ENCODE assay signal across 8 cellular contexts in genomic region chr5:82277987-82278710, GRCh38. TPM values are rescaled to one million over a fixed set of nuclear protein-coding genes. Genes with fewer than 3 reads are reported as not detected.
DNase-seq lines count a peak whose midpoint lies in the region; ATAC-seq, FAIRE-seq and TF ChIP-seq lines count a peak whose summit lies in the region.

Gene RPS23, minus strand, starts transcription at chr5:82278354. Its CDS starts 31 bp downstream, at chr5:82278323.

- H3K9me2 ChIP-seq in OCI-LY1 (ENCODE audit: low read depth, low read length): no peaks in the 10 kb centered on the region

- no peaks in the 10 kb centered on the region for H3K27me3 ChIP-seq in HUES48 (ENCODE audit: control insufficient read depth, insufficient read depth, low read length)
- H3K27me3 ChIP-seq in OCI-LY1 (ENCODE audit: insufficient read depth, low read length): no peaks in the 10 kb centered on the region
- no peaks in the 10 kb centered on the region for H3K27me3 ChIP-seq in endothelial cell of umbilical vein (ENCODE audit: control insufficient read depth in 2 of 2, insufficient read depth in 2 of 2, low read length in 2 of 2)

- peak; percentile 95 for ATAC-seq in GM21390 (IDR thresholded peaks at IDR 0.05; ENCODE audit: unreplicated experiment)

- FAIRE-seq in endothelial cell of umbilical vein (lab: Jason Lieb, UNC): peak; percentile 87

- peak within 1 kb of the TSS; percentile 72; the same call in 1 of the 2 replicates for H2AFZ ChIP-seq in OCI-LY1 (ENCODE audit: low read length)
- H2AFZ ChIP-seq in endothelial cell of umbilical vein (ENCODE audit: low read depth, low read length): peak within 1 kb of the TSS; percentile 70

- peak; percentile 91 for TF ChIP-seq POLR2A in endothelial cell of umbilical vein (IDR thresholded peaks at IDR 0.05; ENCODE audit: low read depth, low read length)

- H3K4me3 ChIP-seq in HUES48 (ENCODE audit: low read depth, low read length): peak within 1 kb of the TSS; percentile 99
- peak within 1 kb of the TSS; percentile 85 for H3K4me3 ChIP-seq in OCI-LY1 (ENCODE audit: low read depth, low read length, poor library complexity, severe bottlenecking)
- peak within 1 kb of the TSS; percentile 74 to 99 (median 96) for H3K4me3 ChIP-seq in endothelial cell of umbilical vein (replicated peaks in 1 of 3; ENCODE audit: insufficient read depth in 1 of 3, low read depth in 1 of 3, low read length in 3 of 3)

- H3K79me2 ChIP-seq in OCI-LY1 (ENCODE audit: insufficient read depth, low read length) (peaks cover 16% of the 10 kb centered on the region), endothelial cell of umbilical vein (ENCODE audit: control insufficient read depth, insufficient read depth, low read length) (peaks cover 20% of the 10 kb centered on the region)

- DNase-seq in Caki2 (ENCODE audit: low read depth) (peak; percentile 90), endothelial cell of umbilical vein (ENCODE audit: low read depth, low spot score) (peak; percentile 92), middle frontal gyrus (ENCODE audit: extremely low spot score, low spot score) (peak; percentile 89)
- peak; percentile 86 for DNase-seq in activated CD8-positive, alpha-beta memory T cell treated with anti-CD3 and anti-CD28 coated beads, Interleukin-2, amount 50 U/mL, for 4 hours
- DNase-seq in stimulated activated CD8-positive, alpha-beta memory T cell treated with anti-CD3 and anti-CD28 coated beads, Interleukin-2, amount 100 ng/mL, for 48 hours (ENCODE audit: low read depth in 2 of 2): peak; percentile 77 to 78

- CTCF ChIA-PET in endothelial cell of umbilical vein (lab: Charles Lee): interaction anchor here (1.5 to 1.6 kb wide), 2 partner anchors 22 to 852 kb away, joined by 3 to 5 read pairs; no protein-coding TSS in a partner anchor

- dilution Hi-C loops in endothelial cell of umbilical vein (cut with MboI; ENCODE audit: extremely low pct_ligation_motif_present, low sequenced_read_pairs): no loop called here

- intact Hi-C loops in endothelial cell of umbilical vein (cut with micrococcal nuclease): loop anchor here (1.0 to 5.0 kb wide), 3 partner anchors 9 to 976 kb away; partner anchors contain the start of gene ZCCHC9

- TF ChIP-seq CTCF in OCI-LY1 (IDR thresholded peaks at IDR 0.05; ENCODE audit: low read length) (no peak), endothelial cell of umbilical vein (IDR thresholded peaks at IDR 0.05; ENCODE audit: extremely low read depth in 1 of 2, insufficient read depth in 1 of 2, low read depth in 1 of 2, low read length in 2 of 2) (no peak)

- in situ Hi-C loops in Caki2 (cut with HindIII; ENCODE audit: low pct_unique_long_range_greater_than_20kb, low sequenced_read_pairs): no loop called here

- no peaks in the 10 kb centered on the region for H3K9me1 ChIP-seq in endothelial cell of umbilical vein (replicated peaks; ENCODE audit: control insufficient read depth, extremely low read depth, insufficient read depth, low read length)

- H3K27ac ChIP-seq in HUES48 (ENCODE audit: low read depth, low read length) (peak within 1 kb of the TSS; percentile 94), OCI-LY1 (ENCODE audit: low read depth, low read length, poor library complexity, severe bottlenecking) (peak within 1 kb of the TSS; percentile 52), endothelial cell of umbilical vein (ENCODE audit: insufficient read depth, low read depth, low read length) (peak within 1 kb of the TSS; percentile 91)

- H3K9me3 ChIP-seq in HUES48 (ENCODE audit: control insufficient read depth, insufficient read depth, low read length) (no peaks in the 10 kb centered on the region), OCI-LY1 (ENCODE audit: low read length) (no peaks in the 10 kb centered on the region), endothelial cell of umbilical vein (replicated peaks; ENCODE audit: control insufficient read depth, insufficient read depth, low read length) (no peaks in the 10 kb centered on the region)

- BruUV-seq in endothelial cell of umbilical vein (replicated peaks; lab: Mats Ljungman, UMichigan): no TSS peak

- no peaks in the 10 kb centered on the region; the same call in none of the 2 replicates for H3F3A ChIP-seq in OCI-LY1 (ENCODE audit: insufficient read depth, low read length)

- H3K4me2 ChIP-seq in OCI-LY1 (ENCODE audit: low read length) (peak within 1 kb of the TSS; percentile 93), endothelial cell of umbilical vein (ENCODE audit: insufficient read depth, low read length) (peak within 1 kb of the TSS; percentile 69)

- peaks cover 38% of the 10 kb centered on the region for H3K36me3 ChIP-seq in HUES48 (ENCODE audit: control insufficient read depth, insufficient read depth, low read length)
- peaks cover 43% of the 10 kb centered on the region for H3K36me3 ChIP-seq in OCI-LY1 (ENCODE audit: insufficient read depth, low read length)
- H3K36me3 ChIP-seq in endothelial cell of umbilical vein (ENCODE audit: control insufficient read depth in 2 of 2, extremely low read depth in 1 of 2, insufficient read depth in 2 of 2, low read length in 2 of 2): peaks cover 14 to 23% of the 10 kb centered on the region in 2 experiments

- H3K4me1 ChIP-seq in HUES48 (ENCODE audit: control insufficient read depth, insufficient read depth, low read length) (peaks cover 22% of the 10 kb centered on the region), OCI-LY1 (ENCODE audit: insufficient read depth, low read length, severe bottlenecking) (peaks cover 42% of the 10 kb centered on the region), endothelial cell of umbilical vein (ENCODE audit: control insufficient read depth, extremely low read depth, insufficient read depth, low read length) (peaks cover 11% of the 10 kb centered on the region)

- peak within 1 kb of the TSS; percentile 100 for H3K9ac ChIP-seq in HUES48 (ENCODE audit: low read depth, low read length)
- H3K9ac ChIP-seq in OCI-LY1 (ENCODE audit: low read length): peak within 1 kb of the TSS; percentile 94
- peak within 1 kb of the TSS; percentile 99 for H3K9ac ChIP-seq in endothelial cell of umbilical vein (replicated peaks; ENCODE audit: extremely low read depth, insufficient read depth, low read length)

- POLR2A ChIA-PET in endothelial cell of umbilical vein (lab: Charles Lee): interaction anchor here (0.6 to 1.7 kb wide), 5 partner anchors 8 to 1152 kb away, joined by 3 to 5 read pairs (median 4); partner anchors contain the start of gene ATG10

- H4K20me1 ChIP-seq in OCI-LY1 (ENCODE audit: insufficient read depth, low read length) (no peaks in the 10 kb centered on the region), endothelial cell of umbilical vein (replicated peaks; ENCODE audit: control insufficient read depth, extremely low read depth, insufficient read depth, low read length) (no peaks in the 10 kb centered on the region)

TF ChIP-seq in endothelial cell of umbilical vein, 7 proteins besides CTCF, POLR2A, EP300 and RAD21:
- TF ChIP-seq POLR2AphosphoS5 (IDR thresholded peaks at IDR 0.05; ENCODE audit: insufficient read depth, low read depth, low read length) (peak; percentile 93), JUN (IDR thresholded peaks at IDR 0.05; ENCODE audit: borderline replicate concordance, insufficient read depth, insufficient read length, low read depth) (no peak), GATA2 (IDR thresholded peaks at IDR 0.05; ENCODE audit: insufficient read depth, insufficient read length, low read depth, low read length) (no peak), EZH2 (IDR thresholded peaks at IDR 0.05; ENCODE audit: borderline replicate concordance, low read depth, low read length, severe bottlenecking) (no peak), MYC (IDR thresholded peaks at IDR 0.05; ENCODE audit: low read depth, low read length) (no peak), FOS (IDR thresholded peaks at IDR 0.05; ENCODE audit: borderline replicate concordance, insufficient read depth, low read length) (no peak)
- TF ChIP-seq, protein P1, sequence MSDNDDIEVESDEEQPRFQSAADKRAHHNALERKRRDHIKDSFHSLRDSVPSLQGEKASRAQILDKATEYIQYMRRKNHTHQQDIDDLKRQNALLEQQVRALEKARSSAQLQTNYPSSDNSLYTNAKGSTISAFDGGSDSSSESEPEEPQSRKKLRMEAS (IDR thresholded peaks at IDR 0.05; ENCODE audit: insufficient read depth, insufficient read length): peak; percentile 39

RNA-seq across cellular contexts. Expression of gene RPS23, which starts in this region (rescaled TPM):
- total RNA-seq in Caki2 (2014; rRNA removed; shearing (Covaris generic); ENCODE audit: low replicate concordance): 2,894 and 4,147 TPM in 2 replicates
- total RNA-seq in endothelial cell of umbilical vein: 1,940 and 2,037 TPM in 2 replicates
- 2,281 and 3,265 TPM in 2 replicates for polyA plus RNA-seq in endothelial cell of umbilical vein
- polyA plus RNA-seq in endothelial cell of umbilical vein (2011; cell fraction: cytosol; rRNA removed): 7,003 and 8,106 TPM in 2 replicates
- 2,085 and 2,214 TPM in 2 replicates for polyA plus RNA-seq in endothelial cell of umbilical vein (2011; cell fraction: nucleus; rRNA removed)
- 4,587 and 6,166 TPM in 2 replicates for polyA plus RNA-seq in endothelial cell of umbilical vein (2012)
- polyA minus RNA-seq in endothelial cell of umbilical vein: 784 and 931 TPM in 2 replicates
- polyA minus RNA-seq in endothelial cell of umbilical vein (2011; cell fraction: cytosol; rRNA and poly(A)+ RNA removed): 851 TPM
- polyA minus RNA-seq in endothelial cell of umbilical vein (2011; cell fraction: nucleus; rRNA and poly(A)+ RNA removed): 107 and 118 TPM in 2 replicates

Comparison
In these comparisons a context has a peak if more than half of its experiments do, and no peak if none do; other contexts are left out.
1. Peak in every context shown above with its lines: DNase-seq, ATAC-seq, H3K4me3 ChIP-seq and H3K27ac ChIP-seq.